In the genomic region with DNA sequence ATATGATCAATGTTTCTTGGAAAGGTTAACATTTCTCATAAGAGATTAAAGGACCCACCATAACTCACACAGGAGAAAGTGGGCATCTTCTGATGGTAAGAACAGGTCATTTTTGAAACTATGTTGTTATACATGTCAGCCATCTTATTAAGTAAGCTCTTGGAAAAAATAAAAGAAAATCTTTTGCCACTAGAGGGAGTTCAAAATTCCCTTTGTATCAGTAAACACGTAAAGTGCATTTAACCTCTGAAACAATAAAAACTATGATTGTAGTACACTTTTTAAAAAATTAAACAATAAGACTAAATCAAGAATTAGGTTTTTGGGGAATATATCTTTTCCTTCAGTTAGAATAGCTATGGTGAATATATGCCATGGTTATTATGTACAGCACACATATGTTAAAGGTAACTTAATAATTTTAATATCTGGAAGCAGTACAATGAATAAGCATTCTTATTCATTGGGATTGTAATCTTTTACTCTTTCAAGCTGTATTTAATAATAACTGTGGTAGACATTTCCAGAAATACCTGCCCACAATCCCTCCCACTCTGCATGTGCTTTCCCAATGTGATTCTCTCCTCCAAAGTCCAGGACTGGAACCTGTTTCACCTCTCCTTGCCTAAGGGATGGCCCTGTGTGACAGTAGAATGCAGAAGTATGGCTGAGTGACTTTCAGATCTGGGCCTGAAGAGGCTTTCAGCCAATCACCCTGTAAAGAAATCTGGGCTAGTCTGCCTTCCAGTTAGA, we compare ENCODE assay signal across 8 cellular contexts.
DNase-seq lines count a peak whose midpoint lies in the region; ATAC-seq and TF ChIP-seq lines count a peak whose summit lies in the region.

No MANE protein-coding gene starts in this region.

- peaks cover 58% of the 10 kb centered on the region for H3K4me1 Mint-ChIP-seq in activated CD4-positive, alpha-beta memory T cell treated with anti-CD3 and anti-CD28 coated beads for 36 hours (ENCODE audit: low read depth)
- peaks cover 14% of the 10 kb centered on the region for H3K4me1 Mint-ChIP-seq in glutamatergic neuron (ENCODE audit: low read depth, unreplicated experiment)
- peaks cover 66% of the 10 kb centered on the region for H3K4me1 Mint-ChIP-seq in stimulated activated naive CD8-positive, alpha-beta T cell treated with anti-CD3 and anti-CD28 coated beads, Interleukin-15, amount 100 ng/mL, for 72 hours

- H3K79me2 ChIP-seq in ACC112 (ENCODE audit: control insufficient read depth, insufficient read depth, low read length, unreplicated experiment): peaks cover 49% of the 10 kb centered on the region

- intact Hi-C loops in activated CD4-positive, alpha-beta memory T cell treated with anti-CD3 and anti-CD28 coated beads for 36 hours (cut with micrococcal nuclease): loop anchor here (1.0 to 5.0 kb wide), 7 partner anchors 12 to 563 kb away; a partner anchor contains a TSS

- POLR2A ChIA-PET in GM10248 (lab: Yijun Ruan, JAX): no interaction called here
- POLR2A ChIA-PET in activated CD4-positive, alpha-beta memory T cell treated with anti-CD3 and anti-CD28 coated beads for 36 hours (lab: Charles Lee): interaction anchor here (2.5 kb wide), 1 partner anchor 22 kb away, joined by 11 read pairs; no protein-coding TSS in a partner anchor

- no peak overlapping the region for H3K4me3 Mint-ChIP-seq in activated CD4-positive, alpha-beta memory T cell treated with anti-CD3 and anti-CD28 coated beads for 36 hours
- H3K4me3 Mint-ChIP-seq in glutamatergic neuron (ENCODE audit: unreplicated experiment): no peak overlapping the region
- H3K4me3 Mint-ChIP-seq in stimulated activated naive CD8-positive, alpha-beta T cell treated with anti-CD3 and anti-CD28 coated beads, Interleukin-15, amount 100 ng/mL, for 72 hours: peak overlapping the region in 1 of 2 donors; percentile 53

- DNase-seq in GM10248 (ENCODE audit: extremely low spot score) (peak; percentile 18), NCI-H1694 (lab: John Stamatoyannopoulos, UW) (peak; percentile 66), glutamatergic neuron (no peak), mesenteric fat pad (ENCODE audit: low spot score) (no peak)
- no peak for DNase-seq in activated CD4-positive, alpha-beta memory T cell treated with anti-CD3 and anti-CD28 coated beads for 36 hours
- DNase-seq in stimulated activated naive CD8-positive, alpha-beta T cell treated with anti-CD3 and anti-CD28 coated beads, Interleukin-15, amount 100 ng/mL, for 72 hours: no peak
- no peak for DNase-seq in effector CD4-positive, alpha-beta T cell

- no peak overlapping the region for H2AFZ ChIP-seq in ACC112 (ENCODE audit: low read length, unreplicated experiment)

- CTCF ChIA-PET in GM10248 (lab: Yijun Ruan, JAX): interaction anchor here (0.7 to 1.8 kb wide), 10 partner anchors 8 to 634 kb away, joined by 3 to 10 read pairs (median 5); no protein-coding TSS in a partner anchor
- CTCF ChIA-PET in activated CD4-positive, alpha-beta memory T cell treated with anti-CD3 and anti-CD28 coated beads for 36 hours (lab: Charles Lee): interaction anchor here (0.6 to 3.8 kb wide), 33 partner anchors 10 to 633 kb away, joined by 3 to 29 read pairs (median 5); a partner anchor contains a TSS

- peak; percentile 33 for ATAC-seq in stimulated activated naive CD8-positive, alpha-beta T cell treated with anti-CD3 and anti-CD28 coated beads, Interleukin-15, amount 100 ng/mL, for 72 hours

- H3K4me1 ChIP-seq in ACC112 (ENCODE audit: control insufficient read depth, insufficient read depth, low read length, unreplicated experiment): peaks cover 63% of the 10 kb centered on the region

- TF ChIP-seq CTCF in GM10248 (IDR thresholded peaks at IDR 0.05; ENCODE audit: control extremely low read depth, extremely low read depth, low read depth, missing control alignments) (peak; percentile 23), glutamatergic neuron (IDR thresholded peaks at IDR 0.05; ENCODE audit: partially characterized antibody, unreplicated experiment) (peak; percentile 83)

- peaks cover 16% of the 10 kb centered on the region for H3K36me3 ChIP-seq in ACC112 (ENCODE audit: insufficient read depth, low read length)

- no peak overlapping the region for H3K4me3 ChIP-seq in ACC112 (ENCODE audit: low read depth, low read length)

- no peaks in the 10 kb centered on the region for H3K27me3 ChIP-seq in ACC112 (ENCODE audit: insufficient read depth, low read length)

- peak overlapping the region; percentile 89 for H3K27ac ChIP-seq in ACC112 (ENCODE audit: low read depth, low read length)

- H3K27ac Mint-ChIP-seq in activated CD4-positive, alpha-beta memory T cell treated with anti-CD3 and anti-CD28 coated beads for 36 hours: peak overlapping the region; percentile 69
- H3K27ac Mint-ChIP-seq in glutamatergic neuron (ENCODE audit: unreplicated experiment): peak overlapping the region; percentile 52
- peak overlapping the region in 1 of 2 donors; percentile 90 for H3K27ac Mint-ChIP-seq in stimulated activated naive CD8-positive, alpha-beta T cell treated with anti-CD3 and anti-CD28 coated beads, Interleukin-15, amount 100 ng/mL, for 72 hours

- H3K9me3 Mint-ChIP-seq in activated CD4-positive, alpha-beta memory T cell treated with anti-CD3 and anti-CD28 coated beads for 36 hours: peaks cover 13% of the 10 kb centered on the region
- peaks cover 4% of the 10 kb centered on the region for H3K9me3 Mint-ChIP-seq in glutamatergic neuron (ENCODE audit: unreplicated experiment)
- H3K9me3 Mint-ChIP-seq in stimulated activated naive CD8-positive, alpha-beta T cell treated with anti-CD3 and anti-CD28 coated beads, Interleukin-15, amount 100 ng/mL, for 72 hours: peaks cover 11 to 14% of the 10 kb centered on the region in 2 donors

- peaks cover 11% of the 10 kb centered on the region for H3K36me3 Mint-ChIP-seq in activated CD4-positive, alpha-beta memory T cell treated with anti-CD3 and anti-CD28 coated beads for 36 hours
- H3K36me3 Mint-ChIP-seq in glutamatergic neuron (ENCODE audit: unreplicated experiment): peaks cover 14% of the 10 kb centered on the region

- H3K27me3 Mint-ChIP-seq in activated CD4-positive, alpha-beta memory T cell treated with anti-CD3 and anti-CD28 coated beads for 36 hours: no peaks in the 10 kb centered on the region
- peaks cover 2% of the 10 kb centered on the region for H3K27me3 Mint-ChIP-seq in glutamatergic neuron (ENCODE audit: unreplicated experiment)
- H3K27me3 Mint-ChIP-seq in stimulated activated naive CD8-positive, alpha-beta T cell treated with anti-CD3 and anti-CD28 coated beads, Interleukin-15, amount 100 ng/mL, for 72 hours: no peaks in the 10 kb centered on the region

Comparison
In these comparisons a context has a peak if more than half of its experiments do, and no peak if none do; other contexts are left out.
1. DNase-seq: peak in GM10248 (single experiment) and NCI-H1694 (single experiment); none in activated CD4-positive, alpha-beta memory T cell treated with anti-CD3 and anti-CD28 coated beads for 36 hours (single experiment), glutamatergic neuron (single experiment), stimulated activated naive CD8-positive, alpha-beta T cell treated with anti-CD3 and anti-CD28 coated beads, Interleukin-15, amount 100 ng/mL, for 72 hours (0 of 2), effector CD4-positive, alpha-beta T cell (single experiment) and mesenteric fat pad (single experiment).